18 cellular contexts compared by ENCODE assay signal in the genomic region with DNA sequence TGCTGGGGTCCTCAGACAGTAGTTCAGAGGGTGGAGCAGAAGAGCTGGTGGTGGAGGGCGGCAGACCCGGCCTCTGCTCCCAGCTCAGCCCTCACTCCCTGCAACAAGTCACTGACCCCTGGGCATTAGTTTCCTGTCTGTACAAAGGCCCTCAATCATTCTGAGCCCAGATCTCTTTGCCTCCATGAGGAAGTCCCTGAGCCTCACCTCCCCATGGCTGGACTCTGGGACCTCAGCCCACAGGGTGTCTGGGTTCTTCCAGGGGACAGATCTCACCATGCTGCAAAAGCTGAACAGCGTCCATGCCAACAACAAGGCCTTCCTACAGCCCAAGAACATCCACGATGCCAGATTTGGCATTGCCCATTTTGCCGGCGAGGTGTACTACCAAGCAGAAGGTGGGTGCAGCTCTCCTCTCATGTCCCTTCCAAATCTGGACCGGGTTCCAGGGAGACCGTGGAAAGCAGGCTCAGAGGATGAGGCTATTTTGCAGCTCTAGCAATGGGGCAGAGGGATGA. TPM values are rescaled to one million over a fixed set of nuclear protein-coding genes. Genes with fewer than 3 reads are reported as not detected.
DNase-seq lines count a peak whose midpoint lies in the region; ATAC-seq and TF ChIP-seq lines count a peak whose summit lies in the region.
"Had no signal": no experiment of that assay in that cellular context is flagged by ENCODE, and none has a peak within 500 bp of the region (broad histone marks: within the 10 kb centered on the region; RNA-seq: fewer than 3 reads in every experiment).

No MANE protein-coding gene starts in this region.

- H3K4me3 ChIP-seq in right atrium auricular region (no peak overlapping the region), right cardiac atrium (ENCODE audit: low read length) (no peak overlapping the region), lower lobe of right lung (no peak overlapping the region)

- no peaks in the 10 kb centered on the region for H3K4me1 Mint-ChIP-seq in activated CD4-positive, alpha-beta memory T cell treated with anti-CD3 and anti-CD28 coated beads for 36 hours (ENCODE audit: low read depth)
- no peaks in the 10 kb centered on the region for H3K4me1 Mint-ChIP-seq in activated CD4-positive, alpha-beta memory T cell treated with anti-CD3 and anti-CD28 coated beads, Interleukin-2, amount 10 ng/mL, durations not matched to agents 7 days and 5 days
- H3K4me1 Mint-ChIP-seq: CD4-positive, CD25-positive, alpha-beta regulatory T cell had no signal

- H3K27ac ChIP-seq in right atrium auricular region (no peak overlapping the region), right cardiac atrium (ENCODE audit: low read length) (no peak overlapping the region), lower lobe of right lung (no peak overlapping the region)
- H3K27ac ChIP-seq: 22Rv1 had no signal

- TF ChIP-seq CTCF in right atrium auricular region (IDR thresholded peaks at IDR 0.05) (no peak), lower lobe of right lung (IDR thresholded peaks at IDR 0.05) (no peak)

- WGBS in right cardiac atrium, result 80% methylated on average over 8 of the region's 8 CpGs

- CTCF ChIA-PET in activated CD4-positive, alpha-beta memory T cell treated with anti-CD3 and anti-CD28 coated beads for 36 hours (lab: Charles Lee), result no interaction called here
- CTCF ChIA-PET in activated CD4-positive, alpha-beta memory T cell treated with anti-CD3 and anti-CD28 coated beads, Interleukin-2, amount 10 ng/mL, durations not matched to agents 7 days and 5 days (lab: Charles Lee), result no interaction called here

- peak; percentile 6 for DNase-seq in activated CD4-positive, alpha-beta memory T cell treated with anti-CD3 and anti-CD28 coated beads for 36 hours
- DNase-seq in activated CD4-positive, alpha-beta memory T cell treated with anti-CD3 and anti-CD28 coated beads, Interleukin-2, amount 10 ng/mL, durations not matched to agents 7 days and 5 days, result no peak
- DNase-seq in right atrium auricular region (ENCODE audit: low spot score) (peak; percentile 36), right cardiac atrium (no peak), posterior vena cava (ENCODE audit: low spot score) (peak; percentile 40), MV-4-11 (lab: John Stamatoyannopoulos, UW) (no peak), lower lobe of right lung (no peak)
- DNase-seq: Caco-2; CD4-positive, CD25-positive, alpha-beta regulatory T cell; HCEC 1CT; NCI-H1436; NCI-H2029; NCI-H2171; NCI-H446; NCI-H69 had no signal

- ATAC-seq in right cardiac atrium (no peak), HG02763 (IDR thresholded peaks at IDR 0.05; ENCODE audit: unreplicated experiment) (no peak), lower lobe of right lung (no peak)

- H3K4me1 ChIP-seq in right atrium auricular region (no peaks in the 10 kb centered on the region), right cardiac atrium (ENCODE audit: control insufficient read depth, insufficient read depth, low read length) (no peaks in the 10 kb centered on the region), lower lobe of right lung (no peaks in the 10 kb centered on the region)
- H3K4me1 ChIP-seq: Caco-2 had no signal

- H3K9me3 ChIP-seq in right atrium auricular region (no peaks in the 10 kb centered on the region), right cardiac atrium (ENCODE audit: control insufficient read depth, low read length) (no peaks in the 10 kb centered on the region), lower lobe of right lung (no peaks in the 10 kb centered on the region)
- H3K9me3 ChIP-seq: Caco-2 had no signal

- no peaks in the 10 kb centered on the region for H3K36me3 Mint-ChIP-seq in activated CD4-positive, alpha-beta memory T cell treated with anti-CD3 and anti-CD28 coated beads for 36 hours
- no peaks in the 10 kb centered on the region for H3K36me3 Mint-ChIP-seq in activated CD4-positive, alpha-beta memory T cell treated with anti-CD3 and anti-CD28 coated beads, Interleukin-2, amount 10 ng/mL, durations not matched to agents 7 days and 5 days (ENCODE audit: low read depth)
- H3K36me3 Mint-ChIP-seq: CD4-positive, CD25-positive, alpha-beta regulatory T cell had no signal

- H3K27ac Mint-ChIP-seq in activated CD4-positive, alpha-beta memory T cell treated with anti-CD3 and anti-CD28 coated beads for 36 hours, result no peak overlapping the region
- H3K27ac Mint-ChIP-seq in activated CD4-positive, alpha-beta memory T cell treated with anti-CD3 and anti-CD28 coated beads, Interleukin-2, amount 10 ng/mL, durations not matched to agents 7 days and 5 days, result no peak overlapping the region
- H3K27ac Mint-ChIP-seq: B cell had no signal

- no peak overlapping the region for H3K4me3 Mint-ChIP-seq in activated CD4-positive, alpha-beta memory T cell treated with anti-CD3 and anti-CD28 coated beads for 36 hours
- H3K4me3 Mint-ChIP-seq in activated CD4-positive, alpha-beta memory T cell treated with anti-CD3 and anti-CD28 coated beads, Interleukin-2, amount 10 ng/mL, durations not matched to agents 7 days and 5 days, result no peak overlapping the region
- H3K4me3 Mint-ChIP-seq: B cell; CD4-positive, CD25-positive, alpha-beta regulatory T cell had no signal

- H3K27me3 Mint-ChIP-seq in activated CD4-positive, alpha-beta memory T cell treated with anti-CD3 and anti-CD28 coated beads for 36 hours, result no peaks in the 10 kb centered on the region
- H3K27me3 Mint-ChIP-seq in activated CD4-positive, alpha-beta memory T cell treated with anti-CD3 and anti-CD28 coated beads, Interleukin-2, amount 10 ng/mL, durations not matched to agents 7 days and 5 days, result peaks cover 30% of the 10 kb centered on the region
- H3K27me3 Mint-ChIP-seq: B cell had no signal

- POLR2A ChIA-PET in activated CD4-positive, alpha-beta memory T cell treated with anti-CD3 and anti-CD28 coated beads for 36 hours (lab: Charles Lee), result no interaction called here
- POLR2A ChIA-PET in activated CD4-positive, alpha-beta memory T cell treated with anti-CD3 and anti-CD28 coated beads, Interleukin-2, amount 10 ng/mL, durations not matched to agents 7 days and 5 days (lab: Charles Lee), result no interaction called here

- H3K36me3 ChIP-seq in right atrium auricular region (no peaks in the 10 kb centered on the region), lower lobe of right lung (no peaks in the 10 kb centered on the region)

- intact Hi-C loops in activated CD4-positive, alpha-beta memory T cell treated with anti-CD3 and anti-CD28 coated beads for 36 hours (cut with micrococcal nuclease), result no loop called here
- intact Hi-C loops in right cardiac atrium (cut with DNase I), result no loop called here
- intact Hi-C loops in posterior vena cava (cut with DNase I), result no loop called here
- intact Hi-C loops in lower lobe of right lung (cut with DNase I), result no loop called here

- no peaks in the 10 kb centered on the region for H3K9me3 Mint-ChIP-seq in activated CD4-positive, alpha-beta memory T cell treated with anti-CD3 and anti-CD28 coated beads for 36 hours
- no peaks in the 10 kb centered on the region for H3K9me3 Mint-ChIP-seq in activated CD4-positive, alpha-beta memory T cell treated with anti-CD3 and anti-CD28 coated beads, Interleukin-2, amount 10 ng/mL, durations not matched to agents 7 days and 5 days
- H3K9me3 Mint-ChIP-seq: CD4-positive, CD25-positive, alpha-beta regulatory T cell had no signal

- H3K27me3 ChIP-seq in right atrium auricular region, result no peaks in the 10 kb centered on the region
- H3K27me3 ChIP-seq in right cardiac atrium (ENCODE audit: control insufficient read depth, insufficient read depth), result no peaks in the 10 kb centered on the region
- H3K27me3 ChIP-seq in lower lobe of right lung (ENCODE audit: low read depth), result no peaks in the 10 kb centered on the region

RNA-seq across cellular contexts. Expression of a gene that starts 49.1 kb away (rescaled TPM):
- under 1 TPM; 0.14 to 0.58 TPM for total RNA-seq in activated CD4-positive, alpha-beta memory T cell treated with anti-CD3 and anti-CD28 coated beads for 36 hours
- total RNA-seq in activated CD4-positive, alpha-beta memory T cell treated with anti-CD3 and anti-CD28 coated beads, Interleukin-2, amount 10 ng/mL, durations not matched to agents 7 days and 5 days, result under 1 TPM; 0.13 to 0.18 TPM
- total RNA-seq in right atrium auricular region (under 1 TPM; 0.52 to 0.67 TPM), right cardiac atrium (under 1 TPM; 0.29 to 0.56 (median 0.38) TPM), posterior vena cava (under 1 TPM; 0.67 to 0.79 TPM), lower lobe of right lung (5.2 TPM)
- 0.81 TPM for polyA plus RNA-seq in right cardiac atrium
- total RNA-seq: CD4-positive, CD25-positive, alpha-beta regulatory T cell had no signal

RNA-seq across cellular contexts. Expression of a gene that starts 58.3 kb away (rescaled TPM):
- total RNA-seq in activated CD4-positive, alpha-beta memory T cell treated with anti-CD3 and anti-CD28 coated beads for 36 hours, result 10 to 100 TPM; 57.0 to 57.1 TPM
- 10 to 100 TPM; 40.8 to 43.3 TPM for total RNA-seq in activated CD4-positive, alpha-beta memory T cell treated with anti-CD3 and anti-CD28 coated beads, Interleukin-2, amount 10 ng/mL, durations not matched to agents 7 days and 5 days
- total RNA-seq in right atrium auricular region (10 to 100 TPM; 43.3 to 46.4 TPM), right cardiac atrium (10 to 100 TPM; 51.5 to 57.6 (median 53.4) TPM), posterior vena cava (10 to 100 TPM; 31.0 to 35.4 TPM), lower lobe of right lung (36.7 TPM)
- polyA plus RNA-seq in right cardiac atrium, result 64.4 TPM

Comparison
In these comparisons a context has a peak if more than half of its experiments do, and no peak if none do; other contexts are left out.
1. DNase-seq: peak in activated CD4-positive, alpha-beta memory T cell treated with anti-CD3 and anti-CD28 coated beads for 36 hours (single experiment), right atrium auricular region (single experiment) and posterior vena cava (single experiment); none in activated CD4-positive, alpha-beta memory T cell treated with anti-CD3 and anti-CD28 coated beads, Interleukin-2, amount 10 ng/mL, durations not matched to agents 7 days and 5 days (single experiment), right cardiac atrium (0 of 3), MV-4-11 (single experiment) and lower lobe of right lung (single experiment).